11 cellular contexts compared by ENCODE assay signal in the genomic region with DNA sequence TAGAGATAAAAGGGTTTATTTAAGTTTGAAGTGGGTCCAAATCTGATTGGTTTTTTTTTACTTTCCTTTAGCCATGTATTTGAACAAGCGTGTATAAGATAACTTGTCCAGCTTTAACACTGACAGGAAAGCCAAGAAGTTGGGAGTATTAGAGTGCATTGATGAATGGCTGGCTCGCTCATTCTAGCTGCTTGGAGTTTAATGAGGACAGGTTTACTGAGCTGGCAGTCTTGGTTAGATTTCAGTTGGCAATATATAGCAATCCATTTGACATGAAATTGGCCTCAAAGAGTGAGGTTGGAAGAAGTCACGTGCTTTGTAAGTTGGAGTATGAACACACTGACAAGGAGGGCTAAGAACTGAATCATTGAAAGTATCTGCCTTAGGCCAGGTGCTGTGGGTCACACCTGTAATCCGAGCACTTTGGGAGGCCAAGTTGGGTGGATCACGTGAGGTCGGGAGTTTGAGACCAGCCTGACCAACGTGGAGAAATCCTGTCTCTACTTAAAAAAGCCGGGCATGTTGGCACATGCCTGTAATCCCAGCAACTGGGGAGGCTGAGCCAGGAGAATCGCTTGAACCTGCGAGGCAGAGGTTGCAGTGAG. TPM values are rescaled to one million over a fixed set of nuclear protein-coding genes. Genes with fewer than 3 reads are reported as not detected.
DNase-seq lines count a peak whose midpoint lies in the region; ATAC-seq, FAIRE-seq and TF ChIP-seq lines count a peak whose summit lies in the region.
"Had no signal": no experiment of that assay in that cellular context is flagged by ENCODE, and none has a peak within 500 bp of the region (broad histone marks: within the 10 kb centered on the region; RNA-seq: fewer than 3 reads in every experiment).

No MANE protein-coding gene starts in this region.

- H3K9me3 ChIP-seq in keratinocyte (ENCODE audit: control insufficient read depth, low read depth, low read length) = no peaks in the 10 kb centered on the region
- H3K9me3 ChIP-seq in effector memory CD4-positive, alpha-beta T cell (ENCODE audit: control insufficient read depth, low read length) = no peaks in the 10 kb centered on the region
- H3K9me3 ChIP-seq: SJSA1 had no signal

- H3K4me3 Mint-ChIP-seq in activated CD4-positive, alpha-beta T cell treated with anti-CD3 and anti-CD28 coated beads, Interleukin-2, amount 10 ng/mL, durations not matched to agents 7 days and 5 days = no peak overlapping the region
- H3K4me3 Mint-ChIP-seq in activated CD8-positive, alpha-beta T cell treated with anti-CD3 and anti-CD28 coated beads for 36 hours = no peak overlapping the region
- H3K4me3 Mint-ChIP-seq in stimulated activated naive B cell treated with anti-CD40 and anti-IgM and Interleukin-4, amounts not matched to agents 10 μg/mL and 1 μg/mL and 100 μg/mL, for 72 hours = no peak overlapping the region

- no peak overlapping the region for H3K4me3 ChIP-seq in keratinocyte (ENCODE audit: control insufficient read depth in 2 of 3, extremely low read depth in 1 of 3, insufficient read depth in 2 of 3, low read depth in 1 of 3, low read length in 3 of 3)
- no peak overlapping the region for H3K4me3 ChIP-seq in effector memory CD4-positive, alpha-beta T cell (ENCODE audit: insufficient read depth, low read depth, low read length, poor library complexity, severe bottlenecking)
- H3K4me3 ChIP-seq: SJSA1 had no signal

- intact Hi-C loops in activated CD8-positive, alpha-beta T cell treated with anti-CD3 and anti-CD28 coated beads for 36 hours (cut with micrococcal nuclease) = no loop called here

- peak; percentile 80 for FAIRE-seq in keratinocyte (lab: Jason Lieb, UNC)
- FAIRE-seq: GM18507 had no signal

- no peaks in the 10 kb centered on the region for H3K27me3 Mint-ChIP-seq in activated CD4-positive, alpha-beta T cell treated with anti-CD3 and anti-CD28 coated beads, Interleukin-2, amount 10 ng/mL, durations not matched to agents 7 days and 5 days
- H3K27me3 Mint-ChIP-seq in activated CD8-positive, alpha-beta T cell treated with anti-CD3 and anti-CD28 coated beads for 36 hours = no peaks in the 10 kb centered on the region
- no peaks in the 10 kb centered on the region for H3K27me3 Mint-ChIP-seq in stimulated activated naive B cell treated with anti-CD40 and anti-IgM and Interleukin-4, amounts not matched to agents 10 μg/mL and 1 μg/mL and 100 μg/mL, for 72 hours

- H3K4me1 Mint-ChIP-seq in activated CD4-positive, alpha-beta T cell treated with anti-CD3 and anti-CD28 coated beads, Interleukin-2, amount 10 ng/mL, durations not matched to agents 7 days and 5 days = peaks cover 52% of the 10 kb centered on the region
- peaks cover 59% of the 10 kb centered on the region for H3K4me1 Mint-ChIP-seq in activated CD8-positive, alpha-beta T cell treated with anti-CD3 and anti-CD28 coated beads for 36 hours (ENCODE audit: low read depth)
- peaks cover 36 to 64% of the 10 kb centered on the region in 2 donors for H3K4me1 Mint-ChIP-seq in stimulated activated naive B cell treated with anti-CD40 and anti-IgM and Interleukin-4, amounts not matched to agents 10 μg/mL and 1 μg/mL and 100 μg/mL, for 72 hours

- dilution Hi-C loops in keratinocyte (cut with MboI; ENCODE audit: extremely low pct_ligation_motif_present, low sequenced_read_pairs) = no loop called here

- H3K36me3 ChIP-seq in keratinocyte (ENCODE audit: control insufficient read depth in 2 of 2, extremely low read depth in 1 of 2, insufficient read depth in 2 of 2, low read length in 2 of 2) = peaks cover 14 to 39% of the 10 kb centered on the region in 2 experiments
- peaks cover 73% of the 10 kb centered on the region for H3K36me3 ChIP-seq in effector memory CD4-positive, alpha-beta T cell (ENCODE audit: control insufficient read depth, insufficient read depth, low read length)

- peaks cover 37% of the 10 kb centered on the region for H4K20me1 ChIP-seq in keratinocyte (ENCODE audit: control insufficient read depth, extremely low read depth, insufficient read depth, low read length)

- H3K79me2 ChIP-seq in keratinocyte (ENCODE audit: control insufficient read depth, insufficient read depth, low read length) = peaks cover 25% of the 10 kb centered on the region

- peaks cover 37% of the 10 kb centered on the region for H3K4me1 ChIP-seq in keratinocyte (ENCODE audit: control insufficient read depth, extremely low read depth, insufficient read depth, low read length)
- H3K4me1 ChIP-seq in effector memory CD4-positive, alpha-beta T cell (ENCODE audit: control insufficient read depth, insufficient read depth, low read length, poor library complexity, severe bottlenecking) = peaks cover 10% of the 10 kb centered on the region

- no peaks in the 10 kb centered on the region for H3K9me3 Mint-ChIP-seq in activated CD4-positive, alpha-beta T cell treated with anti-CD3 and anti-CD28 coated beads, Interleukin-2, amount 10 ng/mL, durations not matched to agents 7 days and 5 days
- H3K9me3 Mint-ChIP-seq in activated CD8-positive, alpha-beta T cell treated with anti-CD3 and anti-CD28 coated beads for 36 hours = no peaks in the 10 kb centered on the region
- no peaks in the 10 kb centered on the region for H3K9me3 Mint-ChIP-seq in stimulated activated naive B cell treated with anti-CD40 and anti-IgM and Interleukin-4, amounts not matched to agents 10 μg/mL and 1 μg/mL and 100 μg/mL, for 72 hours

- no peak for ATAC-seq in activated CD8-positive, alpha-beta T cell treated with anti-CD3 and anti-CD28 coated beads for 36 hours
- no peak for ATAC-seq in stimulated activated naive B cell treated with anti-CD40 and anti-IgM and Interleukin-4, amounts not matched to agents 10 μg/mL and 1 μg/mL and 100 μg/mL, for 72 hours (replicated peaks)
- no peak for ATAC-seq in GM18502 (IDR thresholded peaks at IDR 0.05; ENCODE audit: poor library complexity, unreplicated experiment)

- no peaks in the 10 kb centered on the region for H3K27me3 ChIP-seq in keratinocyte (ENCODE audit: control insufficient read depth, extremely low read depth, insufficient read depth, low read length)
- no peaks in the 10 kb centered on the region for H3K27me3 ChIP-seq in effector memory CD4-positive, alpha-beta T cell (replicated peaks; ENCODE audit: control insufficient read depth, insufficient read depth, low read length, poor library complexity, severe bottlenecking)
- H3K27me3 ChIP-seq: SJSA1 had no signal

- H3K4me2 ChIP-seq in keratinocyte (ENCODE audit: control insufficient read depth, extremely low read depth, insufficient read depth, low read depth, low read length) = peak overlapping the region; percentile 30

- no peak for DNase-seq in activated CD4-positive, alpha-beta T cell treated with anti-CD3 and anti-CD28 coated beads, Interleukin-2, amount 10 ng/mL, durations not matched to agents 7 days and 5 days
- no peak for DNase-seq in activated CD4-positive, alpha-beta T cell treated with anti-CD3 and anti-CD28 coated beads, Interleukin-2, amount 50 U/mL, for 4 hours
- DNase-seq in activated CD8-positive, alpha-beta T cell treated with anti-CD3 and anti-CD28 coated beads for 36 hours = no peak
- DNase-seq in keratinocyte (ENCODE audit: low read depth, low spot score) (no peak), NCI-H1105 treated with DMSO at 0.1 percent for 48 hours (lab: John Stamatoyannopoulos, UW) (no peak)
- DNase-seq in stimulated activated naive B cell treated with anti-CD40 and anti-IgM and Interleukin-4, amounts not matched to agents 10 μg/mL and 1 μg/mL and 100 μg/mL, for 72 hours = no peak
- DNase-seq in effector memory CD4-positive, alpha-beta T cell = no peak
- DNase-seq: AML-193 had no signal

- H3K9me1 ChIP-seq in keratinocyte (ENCODE audit: control insufficient read depth, extremely low read depth, insufficient read depth, low read length) = peaks cover 2% of the 10 kb centered on the region

- CTCF ChIA-PET in activated CD4-positive, alpha-beta T cell treated with anti-CD3 and anti-CD28 coated beads, Interleukin-2, amount 10 ng/mL, durations not matched to agents 7 days and 5 days (lab: Charles Lee) = interaction anchor here (0.5 to 6.0 kb wide), 7 partner anchors 9 to 493 kb away, joined by 3 to 25 read pairs (median 6); no protein-coding TSS in a partner anchor
- CTCF ChIA-PET in activated CD8-positive, alpha-beta T cell treated with anti-CD3 and anti-CD28 coated beads for 36 hours (lab: Charles Lee) = interaction anchor here (1.0 to 5.4 kb wide), 5 partner anchors 11 to 158 kb away, joined by 3 to 26 read pairs (median 6); no protein-coding TSS in a partner anchor

- H3K36me3 Mint-ChIP-seq in activated CD4-positive, alpha-beta T cell treated with anti-CD3 and anti-CD28 coated beads, Interleukin-2, amount 10 ng/mL, durations not matched to agents 7 days and 5 days (ENCODE audit: low read depth) = peaks cover 82% of the 10 kb centered on the region
- H3K36me3 Mint-ChIP-seq in activated CD8-positive, alpha-beta T cell treated with anti-CD3 and anti-CD28 coated beads for 36 hours (ENCODE audit: low read depth) = peaks cover 87% of the 10 kb centered on the region
- H3K36me3 Mint-ChIP-seq in stimulated activated naive B cell treated with anti-CD40 and anti-IgM and Interleukin-4, amounts not matched to agents 10 μg/mL and 1 μg/mL and 100 μg/mL, for 72 hours = peaks cover 58 to 71% of the 10 kb centered on the region in 2 donors

- peak overlapping the region; percentile 58 for H3K27ac Mint-ChIP-seq in activated CD4-positive, alpha-beta T cell treated with anti-CD3 and anti-CD28 coated beads, Interleukin-2, amount 10 ng/mL, durations not matched to agents 7 days and 5 days
- H3K27ac Mint-ChIP-seq in activated CD8-positive, alpha-beta T cell treated with anti-CD3 and anti-CD28 coated beads for 36 hours = peak overlapping the region; percentile 84
- peak overlapping the region; percentile 82 for H3K27ac Mint-ChIP-seq in stimulated activated naive B cell treated with anti-CD40 and anti-IgM and Interleukin-4, amounts not matched to agents 10 μg/mL and 1 μg/mL and 100 μg/mL, for 72 hours

- peak overlapping the region; percentile 61 for H3K27ac ChIP-seq in keratinocyte (ENCODE audit: control insufficient read depth, insufficient read depth, low read length)
- no peak overlapping the region for H3K27ac ChIP-seq in effector memory CD4-positive, alpha-beta T cell (ENCODE audit: insufficient read depth, low read length, poor library complexity, severe bottlenecking)
- H3K27ac ChIP-seq: SJSA1 had no signal

- no peak overlapping the region for H3K9ac ChIP-seq in keratinocyte (ENCODE audit: control insufficient read depth, extremely low read depth, insufficient read depth, low read length)

- H2AFZ ChIP-seq in keratinocyte (ENCODE audit: control insufficient read depth, low read length) = no peak overlapping the region

- no peak for TF ChIP-seq CTCF in activated CD8-positive, alpha-beta T cell treated with anti-CD3 and anti-CD28 coated beads for 36 hours (IDR thresholded peaks at IDR 0.05)
- TF ChIP-seq CTCF in keratinocyte (optimal IDR thresholded peaks at IDR 0.05 in 1 of 3, IDR thresholded peaks at IDR 0.05 in 1 of 3, conservative IDR thresholded peaks at IDR 0.05 in 1 of 3; ENCODE audit: extremely low read depth in 1 of 3, insufficient read depth in 2 of 3, low read length in 3 of 3) = no peak

- POLR2A ChIA-PET in activated CD4-positive, alpha-beta T cell treated with anti-CD3 and anti-CD28 coated beads, Interleukin-2, amount 10 ng/mL, durations not matched to agents 7 days and 5 days (lab: Charles Lee) = interaction anchor here (0.5 to 0.7 kb wide), 2 partner anchors 27 to 69 kb away, joined by 3 to 4 read pairs; no protein-coding TSS in a partner anchor
- POLR2A ChIA-PET in activated CD8-positive, alpha-beta T cell treated with anti-CD3 and anti-CD28 coated beads for 36 hours (lab: Charles Lee) = interaction anchor here (1.1 to 6.5 kb wide), 8 partner anchors 11 to 229 kb away, joined by 3 to 139 read pairs (median 4); a partner anchor contains a TSS

RNA-seq across cellular contexts. Expression of a gene that starts 13.7 kb away (rescaled TPM):
- total RNA-seq in activated CD4-positive, alpha-beta T cell treated with anti-CD3 and anti-CD28 coated beads, Interleukin-2, amount 10 ng/mL, durations not matched to agents 7 days and 5 days = 100 to 1,000 TPM; 394 to 441 TPM
- 100 to 1,000 TPM; 402 to 404 TPM for total RNA-seq in activated CD8-positive, alpha-beta T cell treated with anti-CD3 and anti-CD28 coated beads for 36 hours
- 194 to 481 TPM (median 398 TPM) in 3 replicates for polyA plus RNA-seq in keratinocyte
- 153 TPM for polyA plus RNA-seq in keratinocyte (2011; ENCODE audit: low read depth)
- 246 and 325 TPM in 2 replicates for polyA plus RNA-seq in keratinocyte (2011; cell fraction: cytosol; rRNA removed)
- polyA plus RNA-seq in keratinocyte (2011; cell fraction: nucleus; rRNA removed) = 255 and 329 TPM in 2 replicates
- 149 and 383 TPM in 2 replicates for polyA plus RNA-seq in keratinocyte (2012; ENCODE audit: low replicate concordance)
- 45.9 to 202 TPM (median 113 TPM) in 3 replicates for polyA minus RNA-seq in keratinocyte
- polyA minus RNA-seq in keratinocyte (2011; cell fraction: cytosol; rRNA and poly(A)+ RNA removed) = 38.2 TPM
- polyA minus RNA-seq in keratinocyte (2011; cell fraction: nucleus; rRNA and poly(A)+ RNA removed) = 63.2 and 99.1 TPM in 2 replicates
